In the genomic region with DNA sequence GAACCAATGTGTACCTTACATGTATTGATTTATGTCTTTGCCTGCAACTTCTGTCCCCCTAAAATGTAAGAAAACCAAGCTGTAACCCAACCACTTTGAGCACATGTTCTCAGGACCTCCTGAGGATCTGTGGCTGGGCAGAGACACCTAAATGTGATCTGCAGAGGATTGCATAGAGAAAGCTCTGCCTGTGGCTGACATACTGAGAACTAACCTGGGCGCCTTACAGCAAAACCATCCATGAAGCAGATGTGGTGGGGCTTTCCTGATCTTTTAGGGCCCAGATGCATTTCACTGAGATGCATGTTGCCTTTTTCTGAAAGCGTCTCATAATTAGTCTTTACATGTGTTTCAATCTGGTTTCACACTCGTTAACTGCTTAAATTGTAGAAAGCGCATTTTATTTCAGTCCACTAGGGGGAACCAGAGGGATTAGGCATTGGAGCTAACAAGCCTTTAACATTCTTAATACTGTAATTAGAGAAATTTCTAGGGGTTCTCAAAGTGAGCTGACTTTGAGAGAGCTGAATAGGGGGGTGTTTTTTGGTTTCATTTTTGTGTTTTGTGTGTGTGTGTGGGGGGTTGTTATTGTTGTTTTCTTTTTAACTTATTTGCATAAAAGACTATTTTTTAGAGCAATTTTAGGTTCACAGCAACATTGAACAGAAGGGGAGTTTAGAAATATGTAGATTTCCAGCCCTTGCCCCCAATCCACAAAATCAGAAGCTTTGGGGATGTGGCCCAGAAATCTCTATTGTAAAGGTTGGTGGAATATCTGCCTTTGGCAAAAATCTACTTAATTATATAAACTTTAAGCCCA, we compare ENCODE assay signal across 8 cellular contexts. TPM values are rescaled to one million over a fixed set of nuclear protein-coding genes. Genes with fewer than 3 reads are reported as not detected.
DNase-seq lines count a peak whose midpoint lies in the region; ATAC-seq and TF ChIP-seq lines count a peak whose summit lies in the region.

No MANE protein-coding gene starts in this region.

- H3K36me3 Mint-ChIP-seq in activated CD8-positive, alpha-beta T cell treated with anti-CD3 and anti-CD28 coated beads, Interleukin-2, amount 10 ng/mL, durations not matched to agents 7 days and 5 days (ENCODE audit: low read depth) = no peaks in the 10 kb centered on the region
- H3K36me3 Mint-ChIP-seq in activated CD4-positive, alpha-beta memory T cell treated with anti-CD3 and anti-CD28 coated beads, Interleukin-2, amount 10 ng/mL, durations not matched to agents 7 days and 5 days (ENCODE audit: low read depth) = no peaks in the 10 kb centered on the region

- no peak for TF ChIP-seq POLR2A in heart left ventricle (IDR thresholded peaks at IDR 0.05)

- no peak overlapping the region for H3K4me3 ChIP-seq in heart left ventricle

- no peak overlapping the region for H3K27ac ChIP-seq in heart left ventricle

- POLR2A ChIA-PET in activated CD8-positive, alpha-beta T cell treated with anti-CD3 and anti-CD28 coated beads, Interleukin-2, amount 10 ng/mL, durations not matched to agents 7 days and 5 days (lab: Charles Lee) = interaction anchor here (0.7 to 1.0 kb wide), 2 partner anchors 18 to 19 kb away, joined by 3 read pairs; no protein-coding TSS in a partner anchor
- POLR2A ChIA-PET in activated CD4-positive, alpha-beta memory T cell treated with anti-CD3 and anti-CD28 coated beads, Interleukin-2, amount 10 ng/mL, durations not matched to agents 7 days and 5 days (lab: Charles Lee) = interaction anchor here (0.6 to 1.3 kb wide), 3 partner anchors 42 to 218 kb away, joined by 3 to 5 read pairs (median 4); no protein-coding TSS in a partner anchor

- CTCF ChIA-PET in activated CD8-positive, alpha-beta T cell treated with anti-CD3 and anti-CD28 coated beads, Interleukin-2, amount 10 ng/mL, durations not matched to agents 7 days and 5 days (lab: Charles Lee) = interaction anchor here (0.7 to 5.5 kb wide), 40 partner anchors 9 to 935 kb away, joined by 3 to 53 read pairs (median 4); no protein-coding TSS in a partner anchor
- CTCF ChIA-PET in activated CD4-positive, alpha-beta memory T cell treated with anti-CD3 and anti-CD28 coated beads, Interleukin-2, amount 10 ng/mL, durations not matched to agents 7 days and 5 days (lab: Charles Lee) = interaction anchor here (0.6 to 2.3 kb wide), 23 partner anchors 9 to 411 kb away, joined by 3 to 49 read pairs (median 3); no protein-coding TSS in a partner anchor

- peaks cover 6% of the 10 kb centered on the region for H3K4me1 Mint-ChIP-seq in activated CD8-positive, alpha-beta T cell treated with anti-CD3 and anti-CD28 coated beads, Interleukin-2, amount 10 ng/mL, durations not matched to agents 7 days and 5 days (ENCODE audit: low read depth)
- H3K4me1 Mint-ChIP-seq in activated CD4-positive, alpha-beta memory T cell treated with anti-CD3 and anti-CD28 coated beads, Interleukin-2, amount 10 ng/mL, durations not matched to agents 7 days and 5 days = peaks cover 5% of the 10 kb centered on the region

- peaks cover 10% of the 10 kb centered on the region for H3K27me3 Mint-ChIP-seq in activated CD8-positive, alpha-beta T cell treated with anti-CD3 and anti-CD28 coated beads, Interleukin-2, amount 10 ng/mL, durations not matched to agents 7 days and 5 days (ENCODE audit: low read depth)
- peaks cover 2% of the 10 kb centered on the region for H3K27me3 Mint-ChIP-seq in activated CD4-positive, alpha-beta memory T cell treated with anti-CD3 and anti-CD28 coated beads, Interleukin-2, amount 10 ng/mL, durations not matched to agents 7 days and 5 days

- intact Hi-C loops in heart left ventricle (cut with DNase I) = no loop called here

- H3K4me3 Mint-ChIP-seq in activated CD8-positive, alpha-beta T cell treated with anti-CD3 and anti-CD28 coated beads, Interleukin-2, amount 10 ng/mL, durations not matched to agents 7 days and 5 days = no peak overlapping the region
- no peak overlapping the region for H3K4me3 Mint-ChIP-seq in activated CD4-positive, alpha-beta memory T cell treated with anti-CD3 and anti-CD28 coated beads, Interleukin-2, amount 10 ng/mL, durations not matched to agents 7 days and 5 days

- H3K9me3 Mint-ChIP-seq in activated CD8-positive, alpha-beta T cell treated with anti-CD3 and anti-CD28 coated beads, Interleukin-2, amount 10 ng/mL, durations not matched to agents 7 days and 5 days (ENCODE audit: insufficient read depth) = no peaks in the 10 kb centered on the region
- H3K9me3 Mint-ChIP-seq in activated CD4-positive, alpha-beta memory T cell treated with anti-CD3 and anti-CD28 coated beads, Interleukin-2, amount 10 ng/mL, durations not matched to agents 7 days and 5 days = no peaks in the 10 kb centered on the region

- no peaks in the 10 kb centered on the region for H3K36me3 ChIP-seq in heart left ventricle

- no peaks in the 10 kb centered on the region for H3K27me3 ChIP-seq in heart left ventricle

- H3K27ac Mint-ChIP-seq in activated CD8-positive, alpha-beta T cell treated with anti-CD3 and anti-CD28 coated beads, Interleukin-2, amount 10 ng/mL, durations not matched to agents 7 days and 5 days = no peak overlapping the region
- no peak overlapping the region for H3K27ac Mint-ChIP-seq in activated CD4-positive, alpha-beta memory T cell treated with anti-CD3 and anti-CD28 coated beads, Interleukin-2, amount 10 ng/mL, durations not matched to agents 7 days and 5 days

- TF ChIP-seq CTCF in heart left ventricle (IDR thresholded peaks at IDR 0.05) = peak; percentile 77 to 89 (median 83)

- in situ Hi-C loops in Caki2 (cut with HindIII; ENCODE audit: low pct_unique_long_range_greater_than_20kb, low sequenced_read_pairs) = no loop called here

- ATAC-seq in GM19023 (IDR thresholded peaks at IDR 0.05; ENCODE audit: unreplicated experiment) (peak; percentile 88), HG03103 (IDR thresholded peaks at IDR 0.05; ENCODE audit: low read depth, unreplicated experiment) (peak; percentile 80), heart left ventricle (peak in 3 of 4 donors; percentile 52 to 81 (median 60))
- peak; percentile 86 for ATAC-seq in activated CD8-positive, alpha-beta T cell treated with anti-CD3 and anti-CD28 coated beads, Interleukin-2, amount 10 ng/mL, durations not matched to agents 7 days and 5 days

- WGBS in heart left ventricle, 4 donors = 19 to 22% (median 20%) methylated on average over 4 of the region's 4 CpGs

- DNase-seq in Caki2 (ENCODE audit: low read depth) = peak; percentile 50
- peak; percentile 62 for DNase-seq in NCI-H2227 (lab: John Stamatoyannopoulos, UW; ENCODE audit: unreplicated experiment)
- DNase-seq in activated CD8-positive, alpha-beta T cell treated with anti-CD3 and anti-CD28 coated beads, Interleukin-2, amount 10 ng/mL, durations not matched to agents 7 days and 5 days = peak; percentile 53
- no peak for DNase-seq in heart left ventricle
- peak; percentile 47 for DNase-seq in putamen (ENCODE audit: low spot score)
- no peak for DNase-seq in activated CD4-positive, alpha-beta memory T cell treated with anti-CD3 and anti-CD28 coated beads, Interleukin-2, amount 10 ng/mL, durations not matched to agents 7 days and 5 days

- H3K4me1 ChIP-seq in heart left ventricle = peaks cover 0 to 22% (median 2%) of the 10 kb centered on the region in 12 donors

- peaks cover 0 to 5% (median 0%) of the 10 kb centered on the region in 12 donors for H3K9me3 ChIP-seq in heart left ventricle

RNA-seq across cellular contexts. Expression of a gene that starts 50.9 kb away (rescaled TPM):
- total RNA-seq in Caki2 (2014; rRNA removed; shearing (Covaris generic); ENCODE audit: low replicate concordance) = 0.10 TPM in 1 of 2 replicates, not detected in the other
- total RNA-seq in activated CD8-positive, alpha-beta T cell treated with anti-CD3 and anti-CD28 coated beads, Interleukin-2, amount 10 ng/mL, durations not matched to agents 7 days and 5 days = 1 to 10 TPM; 2.2 to 2.7 TPM
- total RNA-seq in heart left ventricle = 1 to 10 TPM in 3 of 9 donors, under 1 TPM in 6; 0.16 to 1.1 (median 0.45) TPM
- under 1 TPM; 0.18 to 0.65 TPM for polyA plus RNA-seq in heart left ventricle
- total RNA-seq in activated CD4-positive, alpha-beta memory T cell treated with anti-CD3 and anti-CD28 coated beads, Interleukin-2, amount 10 ng/mL, durations not matched to agents 7 days and 5 days = 1 to 10 TPM; 5.4 to 5.9 TPM

Comparison
In these comparisons a context has a peak if more than half of its experiments do, and no peak if none do; other contexts are left out.
1. DNase-seq: peak in Caki2 (single experiment), NCI-H2227 (single experiment), activated CD8-positive, alpha-beta T cell treated with anti-CD3 and anti-CD28 coated beads, Interleukin-2, amount 10 ng/mL, durations not matched to agents 7 days and 5 days (single experiment) and putamen (single experiment); none in heart left ventricle (0 of 5) and activated CD4-positive, alpha-beta memory T cell treated with anti-CD3 and anti-CD28 coated beads, Interleukin-2, amount 10 ng/mL, durations not matched to agents 7 days and 5 days (single experiment).
2. Peak in every context shown above with its lines, with median percentiles within 50 percentile points of each other: ATAC-seq.